12 cellular contexts compared by ENCODE assay signal in genomic region chr18:54147439-54147838, GRCh38.
DNase-seq lines count a peak whose midpoint lies in the region; ATAC-seq, FAIRE-seq and TF ChIP-seq lines count a peak whose summit lies in the region.
"Had no signal": no experiment of that assay in that cellular context is flagged by ENCODE, and none has a peak within 500 bp of the region (broad histone marks: within the 10 kb centered on the region; RNA-seq: fewer than 3 reads in every experiment).

No MANE protein-coding gene starts in this region.

- peak overlapping the region; percentile 97 for H3K27ac Mint-ChIP-seq in activated naive CD4-positive, alpha-beta T cell treated with anti-CD3 and anti-CD28 coated beads for 36 hours
- peak overlapping the region; percentile 22 for H3K27ac Mint-ChIP-seq in stimulated activated memory B cell treated with anti-CD40 and anti-IgM and Interleukin-4, amounts not matched to agents 10 μg/mL and 1 μg/mL and 100 μg/mL, for 72 hours
- H3K27ac Mint-ChIP-seq in neural progenitor cell = no peak overlapping the region
- H3K27ac Mint-ChIP-seq: progenitor cell of endocrine pancreas had no signal

- peak; percentile 76 for ATAC-seq in HG02588 (IDR thresholded peaks at IDR 0.05; ENCODE audit: unreplicated experiment)
- peak; percentile 78 for ATAC-seq in stimulated activated memory B cell treated with anti-CD40 and anti-IgM and Interleukin-4, amounts not matched to agents 10 μg/mL and 1 μg/mL and 100 μg/mL, for 72 hours

- H3K27me3 ChIP-seq in KMS-11 (ENCODE audit: insufficient read depth, low read depth) = no peaks in the 10 kb centered on the region
- no peaks in the 10 kb centered on the region for H3K27me3 ChIP-seq in neural progenitor cell
- H3K27me3 ChIP-seq: tibial nerve had no signal

- peaks cover 6% of the 10 kb centered on the region for H3K9me3 Mint-ChIP-seq in activated naive CD4-positive, alpha-beta T cell treated with anti-CD3 and anti-CD28 coated beads for 36 hours
- H3K9me3 Mint-ChIP-seq in stimulated activated memory B cell treated with anti-CD40 and anti-IgM and Interleukin-4, amounts not matched to agents 10 μg/mL and 1 μg/mL and 100 μg/mL, for 72 hours = peaks cover 11% of the 10 kb centered on the region
- peaks cover 13% of the 10 kb centered on the region for H3K9me3 Mint-ChIP-seq in neural progenitor cell

- no peak for FAIRE-seq in frontal cortex (lab: Jason Lieb, UNC)

- H3K4me1 Mint-ChIP-seq in activated naive CD4-positive, alpha-beta T cell treated with anti-CD3 and anti-CD28 coated beads for 36 hours (ENCODE audit: low read depth) = peaks cover 49% of the 10 kb centered on the region
- H3K4me1 Mint-ChIP-seq in stimulated activated memory B cell treated with anti-CD40 and anti-IgM and Interleukin-4, amounts not matched to agents 10 μg/mL and 1 μg/mL and 100 μg/mL, for 72 hours = peaks cover 26% of the 10 kb centered on the region
- peaks cover 8% of the 10 kb centered on the region for H3K4me1 Mint-ChIP-seq in neural progenitor cell

- H3K4me3 ChIP-seq in KMS-11 (IDR thresholded peaks at IDR 0.05; ENCODE audit: insufficient read depth, low read depth, low read length) (no peak overlapping the region), neural progenitor cell (no peak overlapping the region)
- H3K4me3 ChIP-seq: tibial nerve had no signal

- H3K36me3 ChIP-seq in KMS-11 (ENCODE audit: insufficient read depth) (no peaks in the 10 kb centered on the region), neural progenitor cell (peaks cover 3% of the 10 kb centered on the region)

- H4K20me1 ChIP-seq in KMS-11 (ENCODE audit: insufficient read depth) (no peaks in the 10 kb centered on the region; the same call in 1 of the 2 replicates), neural progenitor cell (ENCODE audit: low read depth) (no peaks in the 10 kb centered on the region)

- H3F3A ChIP-seq in neural progenitor cell (ENCODE audit: low read depth) = no peaks in the 10 kb centered on the region

- CTCF ChIA-PET in activated naive CD4-positive, alpha-beta T cell treated with anti-CD3 and anti-CD28 coated beads for 36 hours (lab: Charles Lee) = interaction anchor here (0.6 to 1.6 kb wide), 4 partner anchors 28 to 123 kb away, joined by 3 to 9 read pairs (median 4); no protein-coding TSS in a partner anchor

- peaks cover 17% of the 10 kb centered on the region for H3K36me3 Mint-ChIP-seq in activated naive CD4-positive, alpha-beta T cell treated with anti-CD3 and anti-CD28 coated beads for 36 hours (ENCODE audit: low read depth)
- peaks cover 14% of the 10 kb centered on the region for H3K36me3 Mint-ChIP-seq in stimulated activated memory B cell treated with anti-CD40 and anti-IgM and Interleukin-4, amounts not matched to agents 10 μg/mL and 1 μg/mL and 100 μg/mL, for 72 hours
- H3K36me3 Mint-ChIP-seq in neural progenitor cell = no peaks in the 10 kb centered on the region

- peaks cover 65% of the 10 kb centered on the region for H3K4me1 ChIP-seq in KMS-11 (ENCODE audit: low read depth, poor library complexity, severe bottlenecking)
- no peaks in the 10 kb centered on the region for H3K4me1 ChIP-seq in neural progenitor cell

- intact Hi-C loops in activated naive CD4-positive, alpha-beta T cell treated with anti-CD3 and anti-CD28 coated beads for 36 hours (cut with micrococcal nuclease) = loop anchor here (1.0 to 5.0 kb wide), 4 partner anchors 61 to 1965 kb away; partner anchors contain the start of genes C18orf54 and STARD6

- peak overlapping the region; percentile 67 for H3K27ac ChIP-seq in KMS-11
- no peak overlapping the region for H3K27ac ChIP-seq in neural progenitor cell

- H3K27me3 Mint-ChIP-seq in activated naive CD4-positive, alpha-beta T cell treated with anti-CD3 and anti-CD28 coated beads for 36 hours (ENCODE audit: low read depth) = no peaks in the 10 kb centered on the region
- no peaks in the 10 kb centered on the region for H3K27me3 Mint-ChIP-seq in stimulated activated memory B cell treated with anti-CD40 and anti-IgM and Interleukin-4, amounts not matched to agents 10 μg/mL and 1 μg/mL and 100 μg/mL, for 72 hours
- H3K27me3 Mint-ChIP-seq in neural progenitor cell (ENCODE audit: insufficient read depth, low read depth) = no peaks in the 10 kb centered on the region
- H3K27me3 Mint-ChIP-seq: progenitor cell of endocrine pancreas had no signal

- H3K9me3 ChIP-seq in neural progenitor cell (ENCODE audit: low read depth) = no peaks in the 10 kb centered on the region

- peak; percentile 73 for DNase-seq in activated naive CD4-positive, alpha-beta T cell treated with anti-CD3 and anti-CD28 coated beads for 36 hours
- no peak for DNase-seq in activated naive CD4-positive, alpha-beta T cell (lab: John Stamatoyannopoulos, UW)
- no peak for DNase-seq in occipital lobe (lab: John Stamatoyannopoulos, UW)
- no peak for DNase-seq in neural progenitor cell (ENCODE audit: low spot score)
- DNase-seq in frontal cortex (ENCODE audit: low spot score in 2 of 2) = no peak
- DNase-seq: amniotic stem cell, SIG-M5 had no signal

- H2AFZ ChIP-seq in KMS-11 (ENCODE audit: low read depth) (no peak overlapping the region), neural progenitor cell (replicated peaks) (no peak overlapping the region)

- H3K9ac ChIP-seq in KMS-11 (peak overlapping the region; percentile 9; the same call in 1 of the 2 replicates), neural progenitor cell (no peak overlapping the region)

- H3K4me2 ChIP-seq in KMS-11 (peak overlapping the region; percentile 92), neural progenitor cell (no peak overlapping the region)

- H3K4me3 Mint-ChIP-seq in activated naive CD4-positive, alpha-beta T cell treated with anti-CD3 and anti-CD28 coated beads for 36 hours = no peak overlapping the region
- no peak overlapping the region for H3K4me3 Mint-ChIP-seq in stimulated activated memory B cell treated with anti-CD40 and anti-IgM and Interleukin-4, amounts not matched to agents 10 μg/mL and 1 μg/mL and 100 μg/mL, for 72 hours
- no peak overlapping the region for H3K4me3 Mint-ChIP-seq in neural progenitor cell

- H3K79me2 ChIP-seq in KMS-11 (ENCODE audit: insufficient read depth, low read depth) (no peaks in the 10 kb centered on the region), neural progenitor cell (ENCODE audit: low read depth) (no peaks in the 10 kb centered on the region)

- TF ChIP-seq CTCF in KMS-11 (conservative IDR thresholded peaks at IDR 0.05; ENCODE audit: low read depth, low read length) = no peak
- TF ChIP-seq CTCF in neural progenitor cell (IDR thresholded peaks at IDR 0.05) = no peak
